In the genomic region with DNA sequence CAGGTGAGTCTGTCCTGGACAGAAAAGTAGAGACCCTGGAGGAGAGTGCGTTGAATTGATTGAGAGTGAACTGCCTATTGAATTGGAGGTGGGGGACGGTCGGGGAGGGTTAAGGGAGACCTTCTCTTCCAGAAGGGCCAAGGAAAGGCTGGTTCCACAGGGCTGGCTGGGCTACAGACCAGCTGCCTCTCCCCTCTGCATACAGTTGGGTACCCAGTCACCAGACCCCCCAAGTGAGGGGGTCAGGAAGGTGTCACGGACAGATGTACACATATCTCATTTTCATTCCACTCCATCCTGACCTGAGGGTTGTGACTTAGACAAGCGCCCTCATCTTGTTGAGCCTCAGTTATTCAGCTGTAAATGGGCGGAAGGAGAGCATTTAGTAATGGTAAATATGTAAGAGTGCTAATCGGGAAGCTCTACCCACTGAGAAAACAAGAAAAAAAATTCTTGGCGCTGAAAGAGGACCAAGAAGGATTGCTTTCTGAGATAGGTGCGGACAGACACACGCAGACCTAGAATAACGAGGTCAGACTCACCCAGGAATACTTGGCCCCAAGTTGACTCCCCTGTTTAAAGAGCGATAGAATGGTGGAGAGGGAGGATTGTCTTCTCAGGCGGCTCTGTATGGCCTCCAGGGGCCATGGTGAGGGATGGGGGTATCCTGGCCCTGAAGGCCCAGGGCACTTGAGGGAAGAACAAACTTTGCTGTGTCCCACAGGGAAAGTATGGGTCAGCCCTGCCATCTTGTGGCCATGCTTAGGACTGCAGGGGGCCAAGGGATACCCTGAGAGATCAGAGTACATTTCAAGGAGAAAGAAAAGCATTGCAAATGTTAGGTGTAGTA, we compare ENCODE assay signal across 9 cellular contexts. TPM values are rescaled to one million over a fixed set of nuclear protein-coding genes. Genes with fewer than 3 reads are reported as not detected.
DNase-seq lines count a peak whose midpoint lies in the region; ATAC-seq and TF ChIP-seq lines count a peak whose summit lies in the region.
"Had no signal": no experiment of that assay in that cellular context is flagged by ENCODE, and none has a peak within 500 bp of the region (broad histone marks: within the 10 kb centered on the region; RNA-seq: fewer than 3 reads in every experiment).

No MANE protein-coding gene starts in this region.

- H3K4me3 ChIP-seq in Caco-2 (ENCODE audit: low read depth, low read length) = no peak overlapping the region
- H3K4me3 ChIP-seq in adrenal gland = no peak overlapping the region
- H3K4me3 ChIP-seq in right cardiac atrium (ENCODE audit: low read length) = no peak overlapping the region

- no TSS peak for BruUV-seq in Caco-2 (replicated peaks; lab: Mats Ljungman, UMichigan)

- no peaks in the 10 kb centered on the region for H3K36me3 Mint-ChIP-seq in Caco-2 (ENCODE audit: insufficient read depth, unreplicated experiment)

- intact Hi-C loops in Caco-2 (cut with micrococcal nuclease; ENCODE audit: unreplicated experiment) = loop anchor here (1.0 kb wide), 3 partner anchors 38 to 471 kb away; no protein-coding TSS in a partner anchor
- intact Hi-C loops in adrenal gland (cut with DNase I) = loop anchor here in 1 of 2 donors (5.0 kb wide), 1 partner anchor 37 kb away; no protein-coding TSS in a partner anchor
- intact Hi-C loops in right cardiac atrium (cut with DNase I) = loop anchor here (5.0 kb wide), 2 partner anchors 37 to 137 kb away; no protein-coding TSS in a partner anchor
- intact Hi-C loops in sciatic nerve (cut with DNase I) = no loop called here

- CTCF ChIA-PET in Caco-2 (lab: Charles Lee) = interaction anchor here (0.6 to 3.5 kb wide), 4 partner anchors 36 to 814 kb away, joined by 3 to 32 read pairs (median 3); no protein-coding TSS in a partner anchor

- ATAC-seq in GM18909 (IDR thresholded peaks at IDR 0.05; ENCODE audit: poor library complexity, unreplicated experiment) (peak; percentile 95), HG03045 (IDR thresholded peaks at IDR 0.05; ENCODE audit: unreplicated experiment) (peak; percentile 91), right cardiac atrium (peak; percentile 83), sciatic nerve (peak; percentile 45)

- 61 to 65% (median 64%) methylated on average over 13 of the region's 13 CpGs for WGBS in adrenal gland, 4 donors
- 74% methylated on average over 13 of the region's 13 CpGs for WGBS in right cardiac atrium

- no peaks in the 10 kb centered on the region for H3K27me3 ChIP-seq in Caco-2 (replicated peaks; ENCODE audit: control insufficient read depth, insufficient read depth, low read length)
- no peaks in the 10 kb centered on the region for H3K27me3 ChIP-seq in adrenal gland
- H3K27me3 ChIP-seq in right cardiac atrium (ENCODE audit: control insufficient read depth, insufficient read depth) = no peaks in the 10 kb centered on the region

- H3K36me3 ChIP-seq in Caco-2 (ENCODE audit: control insufficient read depth, insufficient read depth, low read length) (no peaks in the 10 kb centered on the region), adrenal gland (replicated peaks in 1 of 2) (no peaks in the 10 kb centered on the region)

- no peak for TF ChIP-seq POLR2A in adrenal gland (IDR thresholded peaks at IDR 0.05)

- H3K9me3 ChIP-seq in Caco-2 (no peaks in the 10 kb centered on the region), adrenal gland (replicated peaks in 1 of 3) (no peaks in the 10 kb centered on the region), right cardiac atrium (ENCODE audit: control insufficient read depth, low read length) (no peaks in the 10 kb centered on the region)

- POLR2A ChIA-PET in Caco-2 (lab: Charles Lee) = no interaction called here

- H3K4me1 Mint-ChIP-seq in Caco-2 (ENCODE audit: low read depth, unreplicated experiment) = peaks cover 27% of the 10 kb centered on the region

- no peak overlapping the region for H3K4me3 Mint-ChIP-seq in Caco-2 (ENCODE audit: unreplicated experiment)

- DNase-seq in Caco-2 (peak; percentile 89 to 96), NCI-H774 (lab: John Stamatoyannopoulos, UW) (peak; percentile 10), adrenal gland (peak; percentile 56 to 83 (median 67)), right cardiac atrium (peak; percentile 54 to 82 (median 79)), sciatic nerve (ENCODE audit: low spot score) (peak; percentile 77), NCI-H2171 treated with DMSO at 0.1 percent for 48 hours (lab: John Stamatoyannopoulos, UW) (no peak)

- no peak overlapping the region for H3K27ac ChIP-seq in adrenal gland
- H3K27ac ChIP-seq in right cardiac atrium (ENCODE audit: low read length) = no peak overlapping the region

- TF ChIP-seq CTCF in Caco-2 (IDR thresholded peaks at IDR 0.05; ENCODE audit: insufficient read depth in 1 of 2, low read depth in 1 of 2, low read length in 1 of 2, severe bottlenecking in 1 of 2, unreplicated experiment in 1 of 2) = peak; percentile 100
- peak; percentile 77 to 93 (median 88) for TF ChIP-seq CTCF in adrenal gland (IDR thresholded peaks at IDR 0.05)

- H3K27ac Mint-ChIP-seq in Caco-2 (ENCODE audit: unreplicated experiment) = peak overlapping the region; percentile 5

- no peaks in the 10 kb centered on the region for H3K9me3 Mint-ChIP-seq in Caco-2 (ENCODE audit: unreplicated experiment)

- H3K4me1 ChIP-seq in Caco-2 (peaks cover 12% of the 10 kb centered on the region), adrenal gland (replicated peaks in 1 of 2) (no peaks in the 10 kb centered on the region), right cardiac atrium (ENCODE audit: control insufficient read depth, insufficient read depth, low read length) (no peaks in the 10 kb centered on the region)

- H3K27me3 Mint-ChIP-seq in Caco-2 (ENCODE audit: insufficient read depth, unreplicated experiment) = no peaks in the 10 kb centered on the region

RNA-seq across cellular contexts. Expression of a gene that starts 7.2 kb away (rescaled TPM):
- 0.20 and 0.46 TPM in 2 replicates for total RNA-seq in Caco-2 (2022)
- total RNA-seq in adrenal gland = under 1 TPM in 2 of 8 donors, not detected in 6; 0.07 to 0.08 TPM
- under 1 TPM in 1 of 3 donors, not detected in 2; 0.04 TPM for polyA plus RNA-seq in adrenal gland
- not detected for total RNA-seq in right cardiac atrium
- polyA plus RNA-seq in right cardiac atrium = not detected
- not detected for total RNA-seq in sciatic nerve
- total RNA-seq: activated CD8-positive, alpha-beta memory T cell treated with anti-CD3 and anti-CD28 coated beads for 36 hours had no signal

Comparison
In these comparisons a context has a peak if more than half of its experiments do, and no peak if none do; other contexts are left out.
1. ATAC-seq: peak in every context shown above with its lines; median percentile 95 in GM18909; 91 in HG03045; 83 in right cardiac atrium; 45 in sciatic nerve.